In the genomic region with DNA sequence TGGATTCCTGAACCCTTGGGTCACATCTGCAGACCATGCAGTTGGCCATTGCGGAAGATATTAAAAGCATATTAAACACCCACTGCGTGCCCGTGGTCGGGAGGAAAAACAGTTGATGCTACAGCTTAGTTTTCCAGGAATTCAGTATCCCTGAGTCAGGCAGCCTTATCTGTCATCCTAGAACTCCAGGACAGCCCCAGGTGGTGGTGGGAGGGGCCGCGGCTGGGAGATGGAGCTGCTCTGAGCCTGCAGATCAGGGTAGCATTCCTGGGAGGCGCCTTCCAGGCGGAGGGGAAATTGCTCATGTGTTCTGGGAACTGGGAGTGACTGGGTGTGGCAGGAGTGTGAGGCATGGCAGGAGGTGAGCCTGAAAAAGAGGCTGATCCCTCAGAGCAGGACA, we compare ENCODE assay signal across 9 cellular contexts.
DNase-seq lines count a peak whose midpoint lies in the region; ATAC-seq and TF ChIP-seq lines count a peak whose summit lies in the region.
"Had no signal": no experiment of that assay in that cellular context is flagged by ENCODE, and none has a peak within 500 bp of the region (broad histone marks: within the 10 kb centered on the region; RNA-seq: fewer than 3 reads in every experiment).

No MANE protein-coding gene starts in this region.

- H3K27me3 Mint-ChIP-seq in activated T-cell treated with anti-CD3 and anti-CD28 coated beads, Interleukin-2, amount 50 U/mL, for 72 hours (ENCODE audit: low read depth) = no peaks in the 10 kb centered on the region

- no peak overlapping the region for H3K27ac Mint-ChIP-seq in activated T-cell treated with anti-CD3 and anti-CD28 coated beads, Interleukin-2, amount 50 U/mL, for 72 hours

- POLR2A ChIA-PET in Panc1 (lab: Charles Lee) = interaction anchor here (0.9 kb wide), 1 partner anchor 29 kb away, joined by 7 read pairs; no protein-coding TSS in a partner anchor

- H3K36me3 Mint-ChIP-seq in activated T-cell treated with anti-CD3 and anti-CD28 coated beads, Interleukin-2, amount 50 U/mL, for 72 hours (ENCODE audit: insufficient read depth in 2 of 2) = no peaks in the 10 kb centered on the region

- TF ChIP-seq CTCF in Panc1 (IDR thresholded peaks at IDR 0.05) (no peak), foreskin keratinocyte (conservative IDR thresholded peaks at IDR 0.05) (peak; percentile 33), omental fat pad (IDR thresholded peaks at IDR 0.05) (no peak)

- no peaks in the 10 kb centered on the region for H3K36me3 ChIP-seq in Panc1 (ENCODE audit: control insufficient read depth, insufficient read depth, low read length)

- H3K27me3 ChIP-seq in Panc1 (ENCODE audit: control insufficient read depth, insufficient read depth, low read length) = no peaks in the 10 kb centered on the region
- H3K27me3 ChIP-seq in foreskin keratinocyte = no peaks in the 10 kb centered on the region

- intact Hi-C loops in Panc1 (cut with micrococcal nuclease; ENCODE audit: unreplicated experiment) = no loop called here

- DNase-seq in ELR (ENCODE audit: low read depth) (peak; percentile 91), Panc1 (ENCODE audit: low read depth, low spot score) (no peak), foreskin keratinocyte (peak; percentile 91 to 96), omental fat pad (ENCODE audit: low spot score) (peak; percentile 33), germinal center (ENCODE audit: low spot score) (no peak), cerebellum (ENCODE audit: low spot score) (no peak)
- DNase-seq in activated T-cell treated with anti-CD3 and anti-CD28 coated beads, Interleukin-2, amount 50 U/mL, for 72 hours = no peak
- DNase-seq: activated CD8-positive, alpha-beta memory T cell treated with anti-CD3 and anti-CD28 coated beads, Interleukin-2, amount 50 U/mL, for 48 hours had no signal

- CTCF ChIA-PET in Panc1 (lab: Charles Lee) = no interaction called here

- H3K4me3 Mint-ChIP-seq in activated T-cell treated with anti-CD3 and anti-CD28 coated beads, Interleukin-2, amount 50 U/mL, for 72 hours = no peak overlapping the region

- no peaks in the 10 kb centered on the region for H3K9me3 Mint-ChIP-seq in activated T-cell treated with anti-CD3 and anti-CD28 coated beads, Interleukin-2, amount 50 U/mL, for 72 hours

- peaks cover 4% of the 10 kb centered on the region; the same call in 1 of the 2 replicates for H3K4me1 ChIP-seq in Panc1 (ENCODE audit: control insufficient read depth, insufficient read depth, low read length)
- peaks cover 9% of the 10 kb centered on the region for H3K4me1 ChIP-seq in foreskin keratinocyte

- in situ Hi-C loops in Panc1 (cut with HindIII; ENCODE audit: low pct_unique_long_range_greater_than_20kb, low sequenced_read_pairs) = no loop called here

- H3K27ac ChIP-seq in Panc1 (ENCODE audit: low read length) = no peak overlapping the region
- peak overlapping the region; percentile 94 for H3K27ac ChIP-seq in foreskin keratinocyte

- H3K9me3 ChIP-seq in Panc1 (ENCODE audit: control insufficient read depth, insufficient read depth, low read depth, low read length) = no peaks in the 10 kb centered on the region

- H3K4me3 ChIP-seq in Panc1 (ENCODE audit: low read depth in 2 of 2, low read length in 2 of 2) = no peak overlapping the region

- no TSS peak for BruUV-seq in Panc1 (replicated peaks; lab: Mats Ljungman, UMichigan)

- ATAC-seq in Panc1 (peak; percentile 64), foreskin keratinocyte (peak; percentile 96), omental fat pad (ENCODE audit: low FRiP score) (peak; percentile 84), GM21825 (IDR thresholded peaks at IDR 0.05; ENCODE audit: unreplicated experiment) (no peak)
- ATAC-seq in activated T-cell treated with anti-CD3 and anti-CD28 coated beads, Interleukin-2, amount 50 U/mL, for 72 hours (replicated peaks in 1 of 2) = no peak

- H3K4me1 Mint-ChIP-seq in activated T-cell treated with anti-CD3 and anti-CD28 coated beads, Interleukin-2, amount 50 U/mL, for 72 hours (ENCODE audit: low read depth) = peaks cover 9% of the 10 kb centered on the region

Comparison
In these comparisons a context has a peak if more than half of its experiments do, and no peak if none do; other contexts are left out.
1. DNase-seq: peak in ELR (single experiment), foreskin keratinocyte (2 of 2) and omental fat pad (single experiment); none in Panc1 (single experiment), germinal center (single experiment), cerebellum (single experiment) and activated T-cell treated with anti-CD3 and anti-CD28 coated beads, Interleukin-2, amount 50 U/mL, for 72 hours (0 of 2).
2. ATAC-seq: peak in Panc1 (single experiment), foreskin keratinocyte (single experiment) and omental fat pad (single experiment); none in GM21825 (single experiment) and activated T-cell treated with anti-CD3 and anti-CD28 coated beads, Interleukin-2, amount 50 U/mL, for 72 hours (0 of 2).